16 cellular contexts compared by ENCODE assay signal in the genomic region with DNA sequence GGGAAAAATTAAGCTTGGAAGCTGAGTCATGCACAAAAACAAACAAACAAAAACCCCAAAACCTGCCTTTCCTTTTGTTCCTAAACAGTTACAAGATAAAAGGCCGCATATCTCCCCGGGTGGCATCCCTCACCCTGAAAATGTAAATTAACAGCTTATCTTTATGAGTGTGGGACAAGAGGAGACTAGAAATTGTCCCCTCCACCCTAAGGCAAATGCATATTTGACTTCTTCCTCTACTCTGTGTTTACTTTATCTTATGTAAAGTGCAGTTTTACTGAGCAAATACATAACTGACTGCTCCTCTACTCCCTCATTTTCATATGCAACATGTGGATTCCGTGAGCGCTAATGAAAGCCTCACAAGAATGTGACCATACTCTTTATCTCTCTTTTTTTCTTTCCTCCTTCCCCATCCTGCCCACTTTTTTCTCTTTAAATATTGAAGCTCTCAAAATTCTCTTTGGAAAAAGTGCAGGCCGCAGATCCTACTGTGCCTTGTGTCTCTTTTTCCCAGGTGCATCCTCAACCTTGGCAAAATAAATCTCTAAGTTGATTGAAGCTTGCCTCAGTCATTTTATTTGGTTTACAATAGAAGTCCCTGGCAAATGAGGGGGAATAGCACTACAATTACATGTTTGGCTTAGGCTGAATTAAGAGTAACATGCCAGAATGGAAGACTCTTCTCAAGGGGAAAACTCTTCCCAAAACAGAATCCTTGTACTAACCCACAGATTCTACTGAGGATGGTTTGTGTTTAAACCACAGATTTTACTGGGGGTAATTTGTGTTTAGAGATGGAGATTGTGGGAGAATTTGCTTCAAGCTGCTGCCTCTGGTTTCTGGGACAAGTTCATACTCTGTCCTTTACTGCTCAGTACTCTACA.
DNase-seq lines count a peak whose midpoint lies in the region; ATAC-seq and TF ChIP-seq lines count a peak whose summit lies in the region.
"Had no signal": no experiment of that assay in that cellular context is flagged by ENCODE, and none has a peak within 500 bp of the region (broad histone marks: within the 10 kb centered on the region; RNA-seq: fewer than 3 reads in every experiment).

No MANE protein-coding gene starts in this region.

- no peak for DNase-seq in Right ventricle myocardium inferior (ENCODE audit: missing footprints)
- DNase-seq in right atrium auricular region (ENCODE audit: low spot score): no peak
- DNase-seq in NCI-H526 treated with DMSO at 0.1 percent for 48 hours (lab: John Stamatoyannopoulos, UW): peak; percentile 76
- no peak for DNase-seq in left colon
- no peak for DNase-seq in type B pancreatic cell (ENCODE audit: extremely low spot score, unreplicated experiment)
- DNase-seq in HEK293T (ENCODE audit: extremely low spot score): no peak
- DNase-seq in NCI-H2196 treated with DMSO at 0.1 percent for 48 hours (lab: John Stamatoyannopoulos, UW; ENCODE audit: unreplicated experiment): no peak
- DNase-seq: activated CD4-positive, alpha-beta T cell treated with anti-CD3 and anti-CD28 coated beads, Interleukin-2, amount 10 ng/mL, durations not matched to agents 7 days and 5 days; activated naive CD4-positive, alpha-beta T cell; DND-41; NCI-H2081 treated with DMSO at 0.1 percent for 48 hours; NK-92 treated with Interleukin-12 subunit alpha and Interleukin-12 subunit beta, amount 100 ng/mL, for 24 hours; stimulated activated CD4-positive, alpha-beta T cell treated with anti-CD3 and anti-CD28 coated beads, Interleukin-12 subunit alpha, Interleukin-12 subunit beta, amount 100 ng/mL, for 4 hours had no signal

- H3K27ac Mint-ChIP-seq in type B pancreatic cell: peak overlapping the region; percentile 15
- H3K27ac Mint-ChIP-seq: activated CD4-positive, alpha-beta T cell treated with anti-CD3 and anti-CD28 coated beads, Interleukin-2, amount 10 ng/mL, durations not matched to agents 7 days and 5 days; CD14-positive monocyte; IgD-negative memory B cell had no signal

- no peaks in the 10 kb centered on the region for H3K36me3 ChIP-seq in right atrium auricular region

- no peaks in the 10 kb centered on the region for H3K36me3 Mint-ChIP-seq in type B pancreatic cell
- H3K36me3 Mint-ChIP-seq: CD14-positive monocyte, IgD-negative memory B cell had no signal

- H3K4me1 Mint-ChIP-seq in type B pancreatic cell (ENCODE audit: unreplicated experiment): peaks cover 21% of the 10 kb centered on the region
- H3K4me1 Mint-ChIP-seq: activated CD4-positive, alpha-beta T cell treated with anti-CD3 and anti-CD28 coated beads, Interleukin-2, amount 10 ng/mL, durations not matched to agents 7 days and 5 days; CD14-positive monocyte; IgD-negative memory B cell had no signal

- H3K27me3 ChIP-seq in right atrium auricular region: no peaks in the 10 kb centered on the region

- TF ChIP-seq CTCF in right atrium auricular region (IDR thresholded peaks at IDR 0.05) (no peak), type B pancreatic cell (conservative IDR thresholded peaks at IDR 0.05) (no peak)

- peaks cover 0 to 10% of the 10 kb centered on the region in 2 donors for H3K4me1 ChIP-seq in right atrium auricular region

- no peaks in the 10 kb centered on the region for H3K27me3 Mint-ChIP-seq in type B pancreatic cell
- H3K27me3 Mint-ChIP-seq: activated CD4-positive, alpha-beta T cell treated with anti-CD3 and anti-CD28 coated beads, Interleukin-2, amount 10 ng/mL, durations not matched to agents 7 days and 5 days; IgD-negative memory B cell had no signal

- CTCF ChIA-PET in HEK293T (lab: Yijun Ruan, JAX): interaction anchor here (0.7 kb wide), 1 partner anchor 1985 kb away, joined by 4 read pairs; no protein-coding TSS in a partner anchor

- H3K9me3 ChIP-seq in right atrium auricular region: no peaks in the 10 kb centered on the region

- no peak overlapping the region for H3K4me3 ChIP-seq in right atrium auricular region

- H3K4me3 Mint-ChIP-seq in type B pancreatic cell: peak overlapping the region; percentile 12
- H3K4me3 Mint-ChIP-seq: activated CD4-positive, alpha-beta T cell treated with anti-CD3 and anti-CD28 coated beads, Interleukin-2, amount 10 ng/mL, durations not matched to agents 7 days and 5 days; CD14-positive monocyte; IgD-negative memory B cell had no signal

- POLR2A ChIA-PET in HEK293T (lab: Yijun Ruan, JAX): no interaction called here

- ATAC-seq in Right ventricle myocardium inferior (peak; percentile 46), left colon (peak; percentile 88), GM21515 (IDR thresholded peaks at IDR 0.05; ENCODE audit: unreplicated experiment) (no peak)

- intact Hi-C loops in Right ventricle myocardium inferior (cut with DNase I) (no loop called here), left colon (cut with DNase I, micrococcal nuclease) (no loop called here)

- peaks cover 8% of the 10 kb centered on the region for H3K9me3 Mint-ChIP-seq in type B pancreatic cell
- H3K9me3 Mint-ChIP-seq: activated CD4-positive, alpha-beta T cell treated with anti-CD3 and anti-CD28 coated beads, Interleukin-2, amount 10 ng/mL, durations not matched to agents 7 days and 5 days had no signal

- H3K27ac ChIP-seq in right atrium auricular region: no peak overlapping the region

TF ChIP-seq in HEK293T, 16 proteins besides CTCF, POLR2A, EP300 and RAD21:
- TF ChIP-seq FOXM1 (IDR thresholded peaks at IDR 0.05; ENCODE audit: borderline replicate concordance): no peak
- no peak for TF ChIP-seq CTBP1 (IDR thresholded peaks at IDR 0.05; ENCODE audit: borderline replicate concordance)
- no peak for TF ChIP-seq BHLHE40 (IDR thresholded peaks at IDR 0.05; ENCODE audit: borderline replicate concordance)
- no peak for TF ChIP-seq HDGF (IDR thresholded peaks at IDR 0.05; ENCODE audit: borderline replicate concordance)
- TF ChIP-seq TARDBP (IDR thresholded peaks at IDR 0.05): no peak
- no peak for TF ChIP-seq LEF1 (IDR thresholded peaks at IDR 0.05; ENCODE audit: borderline replicate concordance)
- no peak for TF ChIP-seq ZNF384 (IDR thresholded peaks at IDR 0.05)
- no peak for TF ChIP-seq L3MBTL2 (conservative IDR thresholded peaks at IDR 0.05)
- TF ChIP-seq SUZ12 (IDR thresholded peaks at IDR 0.05): no peak
- no peak for TF ChIP-seq SP1 (IDR thresholded peaks at IDR 0.05)
- TF ChIP-seq, protein P1, sequence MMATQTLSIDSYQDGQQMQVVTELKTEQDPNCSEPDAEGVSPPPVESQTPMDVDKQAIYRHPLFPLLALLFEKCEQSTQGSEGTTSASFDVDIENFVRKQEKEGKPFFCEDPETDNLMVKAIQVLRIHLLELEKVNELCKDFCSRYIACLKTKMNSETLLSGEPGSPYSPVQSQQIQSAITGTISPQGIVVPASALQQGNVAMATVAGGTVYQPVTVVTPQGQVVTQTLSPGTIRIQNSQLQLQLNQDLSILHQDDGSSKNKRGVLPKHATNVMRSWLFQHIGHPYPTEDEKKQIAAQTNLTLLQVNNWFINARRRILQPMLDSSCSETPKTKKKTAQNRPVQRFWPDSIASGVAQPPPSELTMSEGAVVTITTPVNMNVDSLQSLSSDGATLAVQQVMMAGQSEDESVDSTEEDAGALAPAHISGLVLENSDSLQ (IDR thresholded peaks at IDR 0.05): no peak
- TF ChIP-seq FOXK2 (IDR thresholded peaks at IDR 0.05): no peak
- TF ChIP-seq ARNT (IDR thresholded peaks at IDR 0.05): no peak
- TF ChIP-seq FOXA1 (IDR thresholded peaks at IDR 0.05): no peak
